In genomic region chr10:3766046-3766761, GRCh38 we compare ENCODE assay signal across 12 cellular contexts. TPM values are rescaled to one million over a fixed set of nuclear protein-coding genes. Genes with fewer than 3 reads are reported as not detected.
DNase-seq lines count a peak whose midpoint lies in the region; ATAC-seq, FAIRE-seq and TF ChIP-seq lines count a peak whose summit lies in the region.
"Had no signal": no experiment of that assay in that cellular context is flagged by ENCODE, and none has a peak within 500 bp of the region (broad histone marks: within the 10 kb centered on the region; RNA-seq: fewer than 3 reads in every experiment).

No MANE protein-coding gene starts in this region.

- no peak overlapping the region for H3K4me2 ChIP-seq in MM.1S (ENCODE audit: low read depth, low read length)

- no peaks in the 10 kb centered on the region for H3K36me3 Mint-ChIP-seq in natural killer cell

- H3K27ac Mint-ChIP-seq in natural killer cell, result peak overlapping the region in 1 of 2 donors; percentile 70

- H3K27me3 ChIP-seq in MM.1S (replicated peaks; ENCODE audit: insufficient read depth, low read length) (no peaks in the 10 kb centered on the region), bronchial epithelial cell (ENCODE audit: control insufficient read depth, insufficient read depth, low read length) (no peaks in the 10 kb centered on the region), transverse colon (no peaks in the 10 kb centered on the region)

- no peaks in the 10 kb centered on the region for H4K20me1 ChIP-seq in MM.1S (ENCODE audit: insufficient read depth, low read length)

- no peak for FAIRE-seq in bronchial epithelial cell (lab: Jason Lieb, UNC)
- FAIRE-seq: D721Med had no signal

- no peaks in the 10 kb centered on the region for H3K9me2 ChIP-seq in MM.1S (replicated peaks; ENCODE audit: insufficient read depth, low read length)

- no peak for TF ChIP-seq EP300 in transverse colon (IDR thresholded peaks at IDR 0.05; ENCODE audit: low read depth)

- H3K27me3 Mint-ChIP-seq in natural killer cell (ENCODE audit: low read depth in 2 of 2), result no peaks in the 10 kb centered on the region

- in situ Hi-C loops in transverse colon (cut with MboI; ENCODE audit: low pct_ligation_motif_present in 1 of 4, low pct_unique_long_range_greater_than_20kb in 1 of 4, low sequenced_read_pairs in 3 of 4), result loop anchor here in 1 of 4 donors (25.0 kb wide), 1 partner anchor 304 kb away; no protein-coding TSS in a partner anchor

- H3K79me2 ChIP-seq in MM.1S (ENCODE audit: low read length), result no peaks in the 10 kb centered on the region

- H3K4me3 ChIP-seq in MM.1S (ENCODE audit: low read length), result no peak overlapping the region
- H3K4me3 ChIP-seq in bronchial epithelial cell (ENCODE audit: low read depth, low read length), result no peak overlapping the region
- no peak overlapping the region for H3K4me3 ChIP-seq in transverse colon

- H3K9me3 ChIP-seq in MM.1S (replicated peaks; ENCODE audit: insufficient read depth, low read length), result no peaks in the 10 kb centered on the region
- no peaks in the 10 kb centered on the region for H3K9me3 ChIP-seq in transverse colon

- ATAC-seq in natural killer cell, result no peak
- ATAC-seq: right cardiac atrium had no signal

- TF ChIP-seq CTCF in MM.1S (IDR thresholded peaks at IDR 0.05; ENCODE audit: low read length), result no peak
- no peak for TF ChIP-seq CTCF in bronchial epithelial cell (IDR thresholded peaks at IDR 0.05; ENCODE audit: insufficient read depth, low read length, severe bottlenecking)
- no peak for TF ChIP-seq CTCF in natural killer cell (IDR thresholded peaks at IDR 0.05)
- TF ChIP-seq CTCF in transverse colon (IDR thresholded peaks at IDR 0.05), result no peak

- H3K4me3 Mint-ChIP-seq in natural killer cell, result peak overlapping the region; percentile 25

- peak; percentile 4 for DNase-seq in DMS153 (lab: John Stamatoyannopoulos, UW)
- DNase-seq in MM.1S, result no peak
- DNase-seq in bronchial epithelial cell (ENCODE audit: low read depth), result peak; percentile 89
- no peak for DNase-seq in natural killer cell
- no peak for DNase-seq in NCI-H2029 treated with DMSO at 0.1 percent for 48 hours (lab: John Stamatoyannopoulos, UW)
- DNase-seq in iPS-NIHi7 (ENCODE audit: extremely low spot score), result no peak
- DNase-seq in transverse colon, result no peak
- DNase-seq: foreskin fibroblast, MV-4-11, NCI-H345, right cardiac atrium had no signal

- no peaks in the 10 kb centered on the region for H3K9me3 Mint-ChIP-seq in natural killer cell

- H3F3A ChIP-seq in MM.1S (ENCODE audit: insufficient read depth, low read length), result peaks cover 19% of the 10 kb centered on the region

- H2AFZ ChIP-seq in MM.1S (ENCODE audit: low read length), result peak overlapping the region; percentile 44; the same call in 1 of the 2 replicates

- 67 to 70% methylated on average over 12 to 17 of the region's 17 CpGs for WGBS in transverse colon (ENCODE audit: low coverage in 1 of 2), 2 donors

- H3K36me3 ChIP-seq in MM.1S (replicated peaks; ENCODE audit: insufficient read depth, low read length) (no peaks in the 10 kb centered on the region), bronchial epithelial cell (ENCODE audit: control insufficient read depth, insufficient read depth, low read length) (no peaks in the 10 kb centered on the region), transverse colon (no peaks in the 10 kb centered on the region)

- H3K9ac ChIP-seq in MM.1S (ENCODE audit: low read length), result no peak overlapping the region

- intact Hi-C loops in natural killer cell (cut with micrococcal nuclease), result no loop called here
- intact Hi-C loops in transverse colon (cut with DNase I; ENCODE audit: low total_unique reads), result loop anchor here (10.0 kb wide), 2 partner anchors 171 to 521 kb away; no protein-coding TSS in a partner anchor

- H3K27ac ChIP-seq in MM.1S (ENCODE audit: low read length), result peak overlapping the region; percentile 89; the same call in 1 of the 2 replicates
- H3K27ac ChIP-seq in transverse colon, result no peak overlapping the region

- H3K4me1 Mint-ChIP-seq in natural killer cell, result peaks cover 29 to 50% of the 10 kb centered on the region in 2 donors

- no peak for TF ChIP-seq POLR2A in transverse colon (IDR thresholded peaks at IDR 0.05)

- H3K4me1 ChIP-seq in MM.1S (ENCODE audit: low read length), result peaks cover 35% of the 10 kb centered on the region
- peaks cover 5 to 28% (median 13%) of the 10 kb centered on the region in 4 donors for H3K4me1 ChIP-seq in transverse colon

RNA-seq across cellular contexts. Expression of gene KLF6, which starts 18.8 kb away (rescaled TPM):
- total RNA-seq in bronchial epithelial cell (49.7 and 70.6 TPM in 2 replicates), natural killer cell (1,000 to 10,000 TPM; 1,044 to 1,768 (median 1,056) TPM), transverse colon (100 to 1,000 TPM; 140 to 304 (median 291) TPM)

Comparison
In these comparisons a context has a peak if more than half of its experiments do, and no peak if none do; other contexts are left out.
1. DNase-seq: peak in DMS153 (single experiment) and bronchial epithelial cell (single experiment); none in MM.1S (single experiment), natural killer cell (single experiment), NCI-H2029 treated with DMSO at 0.1 percent for 48 hours (single experiment), iPS-NIHi7 (single experiment) and transverse colon (single experiment).